Comparison of ENCODE assay signal across 25 cellular contexts in genomic region chr16:89045881-89046280, GRCh38.
"Had no signal": no experiment of that assay in that cellular context is flagged by ENCODE, and none has a peak within 500 bp of the region (broad histone marks: within the 10 kb centered on the region; RNA-seq: fewer than 3 reads in every experiment).

No MANE protein-coding gene starts in this region.

- H3K36me3 ChIP-seq: breast epithelium had no signal

- FAIRE-seq: TTC549 had no signal

- ATAC-seq: activated T-cell treated with anti-CD3 and anti-CD28 coated beads, Interleukin-2, amount 50 U/mL, for 4 hours; Right ventricle myocardium inferior had no signal

- H3K4me3 ChIP-seq: breast epithelium, SK-N-MC had no signal

- H3K4me1 ChIP-seq: breast epithelium had no signal

- H3K9me3 ChIP-seq: breast epithelium had no signal

- H3K27ac ChIP-seq: breast epithelium, SK-N-MC had no signal

- DNase-seq: activated B cell treated with CpG ODN at 0.5 μM for 24 hours; activated CD4-positive, alpha-beta T cell treated with anti-CD3 and anti-CD28 coated beads for 1 hour; activated CD4-positive, alpha-beta T cell treated with anti-CD3 and anti-CD28 coated beads, Interleukin-2, amount 10 ng/mL, durations not matched to agents 24 days and 14 days; activated CD4-positive, alpha-beta T cell treated with anti-CD3 and anti-CD28 coated beads, Interleukin-2, amount 50 U/mL, for 48 hours; activated CD8-positive, alpha-beta memory T cell treated with anti-CD3 and anti-CD28 coated beads for 24 hours; activated effector memory CD4-positive, alpha-beta T cell treated with anti-CD3 and anti-CD28 coated beads, Interleukin-2, amount 50 U/mL, for 16 hours; activated naive CD4-positive, alpha-beta T cell treated with Interleukin-2 at 50 U/mL for 16 hours; activated naive CD8-positive, alpha-beta T cell treated with anti-CD3 and anti-CD28 coated beads for 36 hours; activated T-cell treated with anti-CD3 and anti-CD28 coated beads, Interleukin-2, amount 50 U/mL, for 4 hours; anterior cingulate cortex; central memory CD4-positive, alpha-beta T cell; KG1; NCI-H1048; NCI-H146; NCI-H187 treated with DMSO at 0.1 percent for 48 hours; NCI-H2081 treated with DMSO at 0.1 percent for 48 hours; NCI-H446; NCI-H82; T-cell; T-helper 2 cell; T1000 had no signal
